Comparison of ENCODE assay signal across 22 cellular contexts in the genomic region with DNA sequence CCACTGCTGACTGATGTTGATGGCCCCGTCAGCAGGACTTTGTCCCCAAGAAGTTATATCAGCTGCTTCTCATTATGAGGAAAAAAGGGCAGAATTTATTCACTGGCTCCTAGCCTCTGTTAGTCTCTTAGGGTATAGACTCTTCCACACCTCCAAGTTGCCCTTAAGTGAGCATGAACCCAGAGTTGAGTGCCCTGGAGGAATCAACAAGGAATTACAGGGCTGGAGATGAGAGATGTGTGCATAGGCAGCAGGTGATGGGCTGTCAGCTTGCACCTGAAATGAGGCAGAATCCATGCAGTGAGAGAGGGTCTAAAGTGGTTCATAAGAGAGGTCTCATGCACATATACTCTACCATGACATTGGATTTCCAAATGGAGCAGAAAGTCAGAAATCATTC.
DNase-seq lines count a peak whose midpoint lies in the region; ATAC-seq, FAIRE-seq and TF ChIP-seq lines count a peak whose summit lies in the region.
"Had no signal": no experiment of that assay in that cellular context is flagged by ENCODE, and none has a peak within 500 bp of the region (broad histone marks: within the 10 kb centered on the region; RNA-seq: fewer than 3 reads in every experiment).

No MANE protein-coding gene starts in this region.

- no peaks in the 10 kb centered on the region for H3K36me3 ChIP-seq in GM23338 (ENCODE audit: insufficient read depth)
- H3K36me3 ChIP-seq in GM12878 (ENCODE audit: control insufficient read depth in 2 of 2, insufficient read depth in 2 of 2, low read length in 1 of 2): no peaks in the 10 kb centered on the region
- no peaks in the 10 kb centered on the region for H3K36me3 ChIP-seq in neural progenitor cell
- H3K36me3 ChIP-seq in upper lobe of left lung: no peaks in the 10 kb centered on the region
- H3K36me3 ChIP-seq: BE2C had no signal

- no peak overlapping the region for H3K27ac ChIP-seq in GM23338 (ENCODE audit: low read depth)
- H3K27ac ChIP-seq in GM12878 (ENCODE audit: control insufficient read depth, insufficient read depth): no peak overlapping the region
- H3K27ac ChIP-seq in neural progenitor cell: no peak overlapping the region
- no peak overlapping the region for H3K27ac ChIP-seq in upper lobe of left lung

- RAD21 ChIA-PET in GM12878 (lab: Charles Lee; ENCODE audit: unreplicated experiment): no interaction called here

- in situ Hi-C loops in GM12878 (cut with MboI): no loop called here

- no peaks in the 10 kb centered on the region for H4K20me1 ChIP-seq in GM23338 (replicated peaks; ENCODE audit: insufficient read depth)
- no peaks in the 10 kb centered on the region for H4K20me1 ChIP-seq in GM12878 (ENCODE audit: control insufficient read depth, insufficient read depth)
- no peaks in the 10 kb centered on the region for H4K20me1 ChIP-seq in neural progenitor cell (ENCODE audit: low read depth)

- H3K4me3 ChIP-seq in GM23338 (no peak overlapping the region), GM12878 (no peak overlapping the region), neural progenitor cell (no peak overlapping the region), upper lobe of left lung (no peak overlapping the region)

- H3K9ac ChIP-seq in GM12878 (ENCODE audit: control insufficient read depth, insufficient read depth, low read length): no peak overlapping the region
- H3K9ac ChIP-seq in neural progenitor cell: no peak overlapping the region

- TF ChIP-seq CTCF in GM23338 (conservative IDR thresholded peaks at IDR 0.05; ENCODE audit: low read depth in 2 of 2): no peak
- TF ChIP-seq CTCF in GM12878 (IDR thresholded peaks at IDR 0.05 in 2 of 3, conservative IDR thresholded peaks at IDR 0.05 in 1 of 3; ENCODE audit: control insufficient read depth in 2 of 3, extremely low read depth in 1 of 3, insufficient read depth in 1 of 3, low read depth in 3 of 3, low read length in 3 of 3): no peak
- TF ChIP-seq CTCF in neural progenitor cell (IDR thresholded peaks at IDR 0.05): no peak
- no peak for TF ChIP-seq CTCF in upper lobe of left lung (IDR thresholded peaks at IDR 0.05)

- no peaks in the 10 kb centered on the region for H3K27me3 ChIP-seq in GM23338 (ENCODE audit: insufficient read depth)
- H3K27me3 ChIP-seq in GM12878 (replicated peaks in 1 of 2; ENCODE audit: control insufficient read depth in 2 of 2, insufficient read depth in 2 of 2, low read length in 1 of 2): no peaks in the 10 kb centered on the region
- no peaks in the 10 kb centered on the region for H3K27me3 ChIP-seq in neural progenitor cell
- H3K27me3 ChIP-seq in upper lobe of left lung: no peaks in the 10 kb centered on the region

- DNase-seq in GM23338 (ENCODE audit: low spot score): peak; percentile 25
- no peak for DNase-seq in GM12878 (ENCODE audit: low read depth, low spot score)
- DNase-seq in left colon: no peak
- DNase-seq in urothelium cell line (ENCODE audit: low spot score): no peak
- no peak for DNase-seq in neural progenitor cell (ENCODE audit: low spot score)
- DNase-seq in upper lobe of left lung: no peak
- DNase-seq: 8988T; ACHN; BE2C; C1 segment of cervical spinal cord; CD4-positive, CD25-positive, alpha-beta regulatory T cell; CD8-positive, alpha-beta memory T cell; COR-L47; DMS 273 treated with DMSO at 0.1 percent for 48 hours; DMS53; DND-41; EL; H9 had no signal

- H3K4me3 Mint-ChIP-seq in GM23338: no peak overlapping the region
- no peak overlapping the region for H3K4me3 Mint-ChIP-seq in neural progenitor cell
- H3K4me3 Mint-ChIP-seq: CD4-positive, CD25-positive, alpha-beta regulatory T cell; CD8-positive, alpha-beta memory T cell; H9 had no signal

- ATAC-seq in GM23338 (peak; percentile 59; the same call in 2 of the 3 replicates), GM12878 (0 out of 3 replicates have a peak, but pooled peaks have one; percentile 19), left colon (peak; percentile 49), GM19397 (IDR thresholded peaks at IDR 0.05; ENCODE audit: unreplicated experiment) (no peak), upper lobe of left lung (ENCODE audit: low FRiP score in 2 of 2) (no peak)

- H3K4me1 Mint-ChIP-seq in GM23338 (peaks cover 8% of the 10 kb centered on the region; the same call in 2 of the 3 replicates), neural progenitor cell (peaks cover 2% of the 10 kb centered on the region)
- H3K4me1 Mint-ChIP-seq: CD4-positive, CD25-positive, alpha-beta regulatory T cell; CD8-positive, alpha-beta memory T cell had no signal

- H3K9me3 ChIP-seq in GM12878 (replicated peaks; ENCODE audit: control insufficient read depth, insufficient read depth, low read length): no peaks in the 10 kb centered on the region
- no peaks in the 10 kb centered on the region for H3K9me3 ChIP-seq in neural progenitor cell (ENCODE audit: low read depth)
- H3K9me3 ChIP-seq in upper lobe of left lung: no peaks in the 10 kb centered on the region
- H3K9me3 ChIP-seq: BE2C had no signal

- H3K9me3 Mint-ChIP-seq in GM23338 (no peaks in the 10 kb centered on the region), neural progenitor cell (no peaks in the 10 kb centered on the region)
- H3K9me3 Mint-ChIP-seq: CD4-positive, CD25-positive, alpha-beta regulatory T cell; CD8-positive, alpha-beta memory T cell; H9 had no signal

- POLR2A ChIA-PET in GM12878 (lab: Charles Lee): no interaction called here

- SMC1A ChIA-PET in GM12878 (lab: Charles Lee; ENCODE audit: uncharacterized antibody, unreplicated experiment): interaction anchor here (1.5 kb wide), 1 partner anchor 111 kb away, joined by 4 read pairs; no protein-coding TSS in a partner anchor

- H3K36me3 Mint-ChIP-seq in GM23338 (ENCODE audit: low read depth) (no peaks in the 10 kb centered on the region), neural progenitor cell (no peaks in the 10 kb centered on the region)
- H3K36me3 Mint-ChIP-seq: CD4-positive, CD25-positive, alpha-beta regulatory T cell; CD8-positive, alpha-beta memory T cell had no signal

- no peaks in the 10 kb centered on the region for H3K27me3 Mint-ChIP-seq in GM23338 (ENCODE audit: insufficient read depth, low read depth, poor library complexity)
- no peaks in the 10 kb centered on the region for H3K27me3 Mint-ChIP-seq in neural progenitor cell (ENCODE audit: insufficient read depth, low read depth)
- H3K27me3 Mint-ChIP-seq: CD4-positive, CD25-positive, alpha-beta regulatory T cell had no signal

- H2AFZ ChIP-seq in GM23338: no peak overlapping the region
- H2AFZ ChIP-seq in GM12878 (ENCODE audit: control insufficient read depth, low read depth, low read length): no peak overlapping the region
- H2AFZ ChIP-seq in neural progenitor cell (replicated peaks): no peak overlapping the region

- no TSS peak for BruUV-seq in GM12878 (replicated peaks; lab: Mats Ljungman, UMichigan)

- CTCF ChIA-PET in GM12878 (lab: Yijun Ruan, JAX): interaction anchor here (1.0 to 3.4 kb wide), 2 partner anchors 17 to 189 kb away, joined by 3 to 20 read pairs; no protein-coding TSS in a partner anchor

- H3K79me2 ChIP-seq in GM23338 (replicated peaks; ENCODE audit: insufficient read depth): no peaks in the 10 kb centered on the region
- no peaks in the 10 kb centered on the region for H3K79me2 ChIP-seq in GM12878 (ENCODE audit: control insufficient read depth, insufficient read depth, low read length)
- no peaks in the 10 kb centered on the region for H3K79me2 ChIP-seq in neural progenitor cell (ENCODE audit: low read depth)

- intact Hi-C loops in GM12878 (cut with micrococcal nuclease; ENCODE audit: unreplicated experiment): loop anchor here (5.0 kb wide), 1 partner anchor 86 kb away; no protein-coding TSS in a partner anchor
- intact Hi-C loops in left colon (cut with DNase I, micrococcal nuclease): no loop called here

- WGBS in GM12878 (ENCODE audit: insufficient coverage, insufficient replicate concordance, low lambda C conversion rate, missing lambda C conversion rate): 83% methylated on average over 1 of the region's 1 CpG
- WGBS in upper lobe of left lung, 2 donors: 82 to 93% methylated on average over 1 of the region's 1 CpG

- H3K4me1 ChIP-seq in GM23338 (ENCODE audit: insufficient read depth) (no peaks in the 10 kb centered on the region), GM12878 (ENCODE audit: control insufficient read depth, insufficient read depth, low read length) (no peaks in the 10 kb centered on the region), neural progenitor cell (no peaks in the 10 kb centered on the region), upper lobe of left lung (no peaks in the 10 kb centered on the region)
- H3K4me1 ChIP-seq: BE2C had no signal

- no peak for TF ChIP-seq POLR2A in GM12878 (IDR thresholded peaks at IDR 0.05; ENCODE audit: low read depth, low read length)
- no peak for TF ChIP-seq POLR2A in upper lobe of left lung (IDR thresholded peaks at IDR 0.05)

- H3K27ac Mint-ChIP-seq in GM23338: no peak overlapping the region
- no peak overlapping the region for H3K27ac Mint-ChIP-seq in neural progenitor cell
- H3K27ac Mint-ChIP-seq: CD8-positive, alpha-beta memory T cell; H9 had no signal

- no peak overlapping the region for H3K4me2 ChIP-seq in GM23338
- H3K4me2 ChIP-seq in GM12878 (ENCODE audit: control insufficient read depth, insufficient read depth): no peak overlapping the region
- no peak overlapping the region for H3K4me2 ChIP-seq in neural progenitor cell

- no peak for TF ChIP-seq EP300 in GM12878 (IDR thresholded peaks at IDR 0.05; ENCODE audit: borderline replicate concordance in 1 of 2, control insufficient read depth in 1 of 2, low read depth in 2 of 2, low read length in 2 of 2)
- TF ChIP-seq EP300 in upper lobe of left lung (IDR thresholded peaks at IDR 0.05): no peak

- no peak for FAIRE-seq in GM12878 (lab: Jason Lieb, UNC)
- peak; percentile 81 for FAIRE-seq in urothelium cell line (lab: Jason Lieb, UNC)
- FAIRE-seq: GM12891, GM19239, H1 had no signal

- H3F3A ChIP-seq in GM23338 (replicated peaks; ENCODE audit: low read depth) (no peaks in the 10 kb centered on the region), neural progenitor cell (ENCODE audit: low read depth) (no peaks in the 10 kb centered on the region)

- TF ChIP-seq RAD21 in GM12878 (IDR thresholded peaks at IDR 0.05; ENCODE audit: insufficient read depth, low read depth, low read length): no peak

- H3K9me2 ChIP-seq in GM23338 (ENCODE audit: insufficient read depth): no peaks in the 10 kb centered on the region

TF ChIP-seq in GM23338, 12 proteins besides CTCF, POLR2A, EP300 and RAD21 (continues in another document):
- TF ChIP-seq ZNF114 (CRISPR knock-in tag; IDR thresholded peaks at IDR 0.05): no peak

TF ChIP-seq in GM12878, 131 proteins besides CTCF, POLR2A, EP300 and RAD21 (continues in another document):
- no peak for TF ChIP-seq CEBPB (IDR thresholded peaks at IDR 0.05; ENCODE audit: borderline replicate concordance in 1 of 2, low read depth in 2 of 2, low read length in 2 of 2)

Comparison
In these comparisons a context has a peak if more than half of its experiments do, and no peak if none do; other contexts are left out.
1. ATAC-seq: peak in GM23338 (single experiment), GM12878 (single experiment) and left colon (single experiment); none in GM19397 (single experiment) and upper lobe of left lung (0 of 2).